In the genomic region with DNA sequence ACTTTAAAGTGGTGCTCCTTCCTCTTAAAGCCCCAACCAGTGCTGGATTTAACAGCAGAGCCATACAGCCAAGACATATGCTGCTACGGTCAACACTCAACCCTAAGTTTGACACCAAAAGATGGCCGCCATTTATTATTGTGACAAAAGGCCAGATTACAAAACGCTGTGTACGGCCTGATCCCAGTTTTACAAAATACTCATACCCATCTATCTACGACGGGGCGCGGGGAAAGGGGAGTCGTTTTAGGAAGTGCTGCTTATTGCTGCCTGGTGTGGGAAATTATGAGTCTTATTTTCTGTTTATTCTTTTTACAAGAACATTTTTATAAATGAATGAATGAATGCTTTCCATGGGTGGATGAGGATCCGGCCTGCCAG, we compare ENCODE assay signal across 8 cellular contexts. TPM values are rescaled to one million over a fixed set of nuclear protein-coding genes. Genes with fewer than 3 reads are reported as not detected.
DNase-seq lines count a peak whose midpoint lies in the region; ATAC-seq, FAIRE-seq and TF ChIP-seq lines count a peak whose summit lies in the region.

No MANE protein-coding gene starts in this region.

- ATAC-seq in HG02642 (IDR thresholded peaks at IDR 0.05; ENCODE audit: poor library complexity, unreplicated experiment) (peak; percentile 0), left lung (no peak)

- no peaks in the 10 kb centered on the region for H3K27me3 Mint-ChIP-seq in activated naive CD8-positive, alpha-beta T cell

- H3K4me3 ChIP-seq in left lung: peak overlapping the region; percentile 82 to 89
- H3K4me3 ChIP-seq in tibial nerve: peak overlapping the region; percentile 64 to 98 (median 84)

- H3K9me3 Mint-ChIP-seq in activated naive CD8-positive, alpha-beta T cell (ENCODE audit: low read depth): no peaks in the 10 kb centered on the region

- no peak for FAIRE-seq in HTR-8/SVneo (lab: Jason Lieb, UNC)

- peak overlapping the region; percentile 88 to 95 for H3K27ac ChIP-seq in left lung
- H3K27ac ChIP-seq in tibial nerve: peak overlapping the region; percentile 74 to 98 (median 91)

- H3K4me1 ChIP-seq in left lung (peaks cover 4 to 28% of the 10 kb centered on the region in 2 donors), tibial nerve (peaks cover 0 to 22% (median 4%) of the 10 kb centered on the region in 4 donors)

- H3K36me3 Mint-ChIP-seq in activated naive CD8-positive, alpha-beta T cell: no peaks in the 10 kb centered on the region

- H3K4me1 Mint-ChIP-seq in activated naive CD8-positive, alpha-beta T cell (ENCODE audit: low read depth): peaks cover 31% of the 10 kb centered on the region

- H3K9me3 ChIP-seq in left lung (no peaks in the 10 kb centered on the region), tibial nerve (no peaks in the 10 kb centered on the region)

- H3K36me3 ChIP-seq in left lung (no peaks in the 10 kb centered on the region), tibial nerve (peaks cover 0 to 14% (median 0%) of the 10 kb centered on the region in 3 donors)

- no peak for TF ChIP-seq EP300 in tibial nerve (IDR thresholded peaks at IDR 0.05)

- H3K27ac Mint-ChIP-seq in activated naive CD8-positive, alpha-beta T cell: peak overlapping the region; percentile 95

- H3K4me3 Mint-ChIP-seq in activated naive CD8-positive, alpha-beta T cell: peak overlapping the region; percentile 92

- H3K27me3 ChIP-seq in left lung (no peaks in the 10 kb centered on the region), tibial nerve (no peaks in the 10 kb centered on the region)

- WGBS in tibial nerve, 2 donors: 23 to 28% methylated on average over 10 of the region's 10 CpGs

- intact Hi-C loops in left lung (cut with DNase I): no loop called here

- TF ChIP-seq CTCF in left lung (IDR thresholded peaks at IDR 0.05) (no peak), tibial nerve (IDR thresholded peaks at IDR 0.05) (no peak)

- DNase-seq in CD1c-positive myeloid dendritic cell (ENCODE audit: extremely low spot score): peak; percentile 31
- no peak for DNase-seq in left lung
- no peak for DNase-seq in tibial nerve (ENCODE audit: low spot score in 2 of 2)
- no peak for DNase-seq in NCI-H1105 treated with DMSO at 0.1 percent for 48 hours (lab: John Stamatoyannopoulos, UW)
- DNase-seq in HTR-8/SVneo (ENCODE audit: insufficient read length, low spot score): no peak
- no peak for DNase-seq in NOMO-1 (lab: John Stamatoyannopoulos, UW; ENCODE audit: unreplicated experiment in 2 of 2)

- TF ChIP-seq POLR2A in tibial nerve (IDR thresholded peaks at IDR 0.05): no peak

RNA-seq across cellular contexts. Expression of gene IDNK, which starts 0.5 kb away (rescaled TPM):
- total RNA-seq in left lung: 1 to 10 TPM; 3.7 to 4.8 TPM
- total RNA-seq in tibial nerve: 1 to 10 TPM; 2.7 to 4.6 (median 3.0) TPM
